In genomic region chr17:57703273-57703672, GRCh38 we compare ENCODE assay signal across 4 cellular contexts. TPM values are rescaled to one million over a fixed set of nuclear protein-coding genes. Genes with fewer than 3 reads are reported as not detected.
"Had no signal": no experiment of that assay in that cellular context is flagged by ENCODE, and none has a peak within 500 bp of the region (broad histone marks: within the 10 kb centered on the region; RNA-seq: fewer than 3 reads in every experiment).

No MANE protein-coding gene starts in this region.

- DNase-seq: GDM1, GF-D8 had no signal

- H3K4me3 ChIP-seq: GM12878 had no signal

- ATAC-seq: GM12878 had no signal

RNA-seq across cellular contexts. Expression of gene CCDC182, which starts 41.8 kb away (rescaled TPM):
- total RNA-seq: G401, GM12878 had no signal
- polyA plus RNA-seq: GM12878 had no signal
